In the genomic region with DNA sequence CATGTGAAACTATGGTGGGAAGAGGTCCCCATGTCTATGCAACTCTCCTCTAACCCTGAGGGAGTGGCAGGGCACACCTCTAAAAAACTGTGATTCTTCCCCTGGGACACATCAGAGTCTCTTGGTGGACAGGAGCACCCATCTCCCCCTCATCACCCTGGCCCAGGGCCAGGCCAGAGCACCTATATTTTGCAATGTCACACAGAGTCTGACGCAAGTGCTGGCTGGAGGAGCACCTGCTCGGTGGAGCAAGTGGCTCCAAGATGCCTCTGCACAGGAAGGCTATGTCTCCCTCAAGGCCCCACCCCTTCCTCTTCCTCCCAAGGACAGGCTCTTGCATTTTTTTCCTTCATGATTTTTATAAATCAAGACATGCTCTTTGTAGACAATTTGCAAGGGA, we compare ENCODE assay signal across 1 cellular context.
TF ChIP-seq lines count a peak whose summit lies in the region.

No MANE protein-coding gene starts in this region.

TF ChIP-seq in HepG2, 621 proteins besides CTCF, POLR2A, EP300 and RAD21 (continued from another document):
- TF ChIP-seq, protein P1, sequence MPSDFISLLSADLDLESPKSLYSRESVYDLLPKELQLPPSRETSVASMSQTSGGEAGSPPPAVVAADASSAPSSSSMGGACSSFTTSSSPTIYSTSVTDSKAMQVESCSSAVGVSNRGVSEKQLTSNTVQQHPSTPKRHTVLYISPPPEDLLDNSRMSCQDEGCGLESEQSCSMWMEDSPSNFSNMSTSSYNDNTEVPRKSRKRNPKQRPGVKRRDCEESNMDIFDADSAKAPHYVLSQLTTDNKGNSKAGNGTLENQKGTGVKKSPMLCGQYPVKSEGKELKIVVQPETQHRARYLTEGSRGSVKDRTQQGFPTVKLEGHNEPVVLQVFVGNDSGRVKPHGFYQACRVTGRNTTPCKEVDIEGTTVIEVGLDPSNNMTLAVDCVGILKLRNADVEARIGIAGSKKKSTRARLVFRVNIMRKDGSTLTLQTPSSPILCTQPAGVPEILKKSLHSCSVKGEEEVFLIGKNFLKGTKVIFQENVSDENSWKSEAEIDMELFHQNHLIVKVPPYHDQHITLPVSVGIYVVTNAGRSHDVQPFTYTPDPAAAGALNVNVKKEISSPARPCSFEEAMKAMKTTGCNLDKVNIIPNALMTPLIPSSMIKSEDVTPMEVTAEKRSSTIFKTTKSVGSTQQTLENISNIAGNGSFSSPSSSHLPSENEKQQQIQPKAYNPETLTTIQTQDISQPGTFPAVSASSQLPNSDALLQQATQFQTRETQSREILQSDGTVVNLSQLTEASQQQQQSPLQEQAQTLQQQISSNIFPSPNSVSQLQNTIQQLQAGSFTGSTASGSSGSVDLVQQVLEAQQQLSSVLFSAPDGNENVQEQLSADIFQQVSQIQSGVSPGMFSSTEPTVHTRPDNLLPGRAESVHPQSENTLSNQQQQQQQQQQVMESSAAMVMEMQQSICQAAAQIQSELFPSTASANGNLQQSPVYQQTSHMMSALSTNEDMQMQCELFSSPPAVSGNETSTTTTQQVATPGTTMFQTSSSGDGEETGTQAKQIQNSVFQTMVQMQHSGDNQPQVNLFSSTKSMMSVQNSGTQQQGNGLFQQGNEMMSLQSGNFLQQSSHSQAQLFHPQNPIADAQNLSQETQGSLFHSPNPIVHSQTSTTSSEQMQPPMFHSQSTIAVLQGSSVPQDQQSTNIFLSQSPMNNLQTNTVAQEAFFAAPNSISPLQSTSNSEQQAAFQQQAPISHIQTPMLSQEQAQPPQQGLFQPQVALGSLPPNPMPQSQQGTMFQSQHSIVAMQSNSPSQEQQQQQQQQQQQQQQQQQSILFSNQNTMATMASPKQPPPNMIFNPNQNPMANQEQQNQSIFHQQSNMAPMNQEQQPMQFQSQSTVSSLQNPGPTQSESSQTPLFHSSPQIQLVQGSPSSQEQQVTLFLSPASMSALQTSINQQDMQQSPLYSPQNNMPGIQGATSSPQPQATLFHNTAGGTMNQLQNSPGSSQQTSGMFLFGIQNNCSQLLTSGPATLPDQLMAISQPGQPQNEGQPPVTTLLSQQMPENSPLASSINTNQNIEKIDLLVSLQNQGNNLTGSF (CRISPR knock-in tag; IDR thresholded peaks at IDR 0.05) = no peak
- TF ChIP-seq ZNF501 (CRISPR knock-in tag; IDR thresholded peaks at IDR 0.05) (no peak), MED13 (CRISPR knock-in tag; IDR thresholded peaks at IDR 0.05) (no peak), ZFP37 (CRISPR knock-in tag; IDR thresholded peaks at IDR 0.05; ENCODE audit: borderline replicate concordance) (no peak), ZFP36L1 (CRISPR knock-in tag; IDR thresholded peaks at IDR 0.05) (no peak), FLYWCH1 (CRISPR knock-in tag; IDR thresholded peaks at IDR 0.05) (no peak), TGIF2 (CRISPR knock-in tag; IDR thresholded peaks at IDR 0.05) (no peak), ZSCAN30 (CRISPR knock-in tag; IDR thresholded peaks at IDR 0.05) (no peak), ARNT2 (CRISPR knock-in tag; IDR thresholded peaks at IDR 0.05; ENCODE audit: low read depth) (no peak), ZNF263 (CRISPR knock-in tag; IDR thresholded peaks at IDR 0.05) (peak; percentile 62; the same call in 1 of the 2 replicates), CEBPG (CRISPR knock-in tag; IDR thresholded peaks at IDR 0.05) (0 out of 2 replicates have a peak, but pooled peaks have one; percentile 17), ZNF850 (CRISPR knock-in tag; conservative IDR thresholded peaks at IDR 0.05) (no peak)
- TF ChIP-seq, protein P2, sequence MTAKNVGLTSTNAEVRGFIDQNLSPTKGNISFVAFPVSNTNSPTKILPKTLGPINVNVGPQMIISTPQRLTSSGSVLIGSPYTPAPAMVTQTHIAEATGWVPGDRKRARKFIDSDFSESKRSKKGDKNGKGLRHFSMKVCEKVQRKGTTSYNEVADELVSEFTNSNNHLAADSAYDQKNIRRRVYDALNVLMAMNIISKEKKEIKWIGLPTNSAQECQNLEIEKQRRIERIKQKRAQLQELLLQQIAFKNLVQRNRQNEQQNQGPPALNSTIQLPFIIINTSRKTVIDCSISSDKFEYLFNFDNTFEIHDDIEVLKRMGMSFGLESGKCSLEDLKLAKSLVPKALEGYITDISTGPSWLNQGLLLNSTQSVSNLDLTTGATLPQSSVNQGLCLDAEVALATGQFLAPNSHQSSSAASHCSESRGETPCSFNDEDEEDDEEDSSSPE (CRISPR knock-in tag; IDR thresholded peaks at IDR 0.05) = no peak
- TF ChIP-seq, protein P3, sequence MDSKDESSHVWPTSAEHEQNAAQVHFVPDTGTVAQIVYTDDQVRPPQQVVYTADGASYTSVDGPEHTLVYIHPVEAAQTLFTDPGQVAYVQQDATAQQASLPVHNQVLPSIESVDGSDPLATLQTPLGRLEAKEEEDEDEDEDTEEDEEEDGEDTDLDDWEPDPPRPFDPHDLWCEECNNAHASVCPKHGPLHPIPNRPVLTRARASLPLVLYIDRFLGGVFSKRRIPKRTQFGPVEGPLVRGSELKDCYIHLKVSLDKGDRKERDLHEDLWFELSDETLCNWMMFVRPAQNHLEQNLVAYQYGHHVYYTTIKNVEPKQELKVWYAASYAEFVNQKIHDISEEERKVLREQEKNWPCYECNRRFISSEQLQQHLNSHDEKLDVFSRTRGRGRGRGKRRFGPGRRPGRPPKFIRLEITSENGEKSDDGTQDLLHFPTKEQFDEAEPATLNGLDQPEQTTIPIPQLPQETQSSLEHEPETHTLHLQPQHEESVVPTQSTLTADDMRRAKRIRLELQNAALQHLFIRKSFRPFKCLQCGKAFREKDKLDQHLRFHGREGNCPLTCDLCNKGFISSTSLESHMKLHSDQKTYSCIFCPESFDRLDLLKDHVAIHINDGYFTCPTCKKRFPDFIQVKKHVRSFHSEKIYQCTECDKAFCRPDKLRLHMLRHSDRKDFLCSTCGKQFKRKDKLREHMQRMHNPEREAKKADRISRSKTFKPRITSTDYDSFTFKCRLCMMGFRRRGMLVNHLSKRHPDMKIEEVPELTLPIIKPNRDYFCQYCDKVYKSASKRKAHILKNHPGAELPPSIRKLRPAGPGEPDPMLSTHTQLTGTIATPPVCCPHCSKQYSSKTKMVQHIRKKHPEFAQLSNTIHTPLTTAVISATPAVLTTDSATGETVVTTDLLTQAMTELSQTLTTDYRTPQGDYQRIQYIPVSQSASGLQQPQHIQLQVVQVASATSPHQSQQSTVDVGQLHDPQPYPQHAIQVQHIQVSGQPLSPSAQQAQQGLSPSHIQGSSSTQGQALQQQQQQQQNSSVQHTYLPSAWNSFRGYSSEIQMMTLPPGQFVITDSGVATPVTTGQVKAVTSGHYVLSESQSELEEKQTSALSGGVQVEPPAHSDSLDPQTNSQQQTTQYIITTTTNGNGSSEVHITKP (CRISPR knock-in tag; IDR thresholded peaks at IDR 0.05; ENCODE audit: low read depth) = no peak
- TF ChIP-seq, protein P4, sequence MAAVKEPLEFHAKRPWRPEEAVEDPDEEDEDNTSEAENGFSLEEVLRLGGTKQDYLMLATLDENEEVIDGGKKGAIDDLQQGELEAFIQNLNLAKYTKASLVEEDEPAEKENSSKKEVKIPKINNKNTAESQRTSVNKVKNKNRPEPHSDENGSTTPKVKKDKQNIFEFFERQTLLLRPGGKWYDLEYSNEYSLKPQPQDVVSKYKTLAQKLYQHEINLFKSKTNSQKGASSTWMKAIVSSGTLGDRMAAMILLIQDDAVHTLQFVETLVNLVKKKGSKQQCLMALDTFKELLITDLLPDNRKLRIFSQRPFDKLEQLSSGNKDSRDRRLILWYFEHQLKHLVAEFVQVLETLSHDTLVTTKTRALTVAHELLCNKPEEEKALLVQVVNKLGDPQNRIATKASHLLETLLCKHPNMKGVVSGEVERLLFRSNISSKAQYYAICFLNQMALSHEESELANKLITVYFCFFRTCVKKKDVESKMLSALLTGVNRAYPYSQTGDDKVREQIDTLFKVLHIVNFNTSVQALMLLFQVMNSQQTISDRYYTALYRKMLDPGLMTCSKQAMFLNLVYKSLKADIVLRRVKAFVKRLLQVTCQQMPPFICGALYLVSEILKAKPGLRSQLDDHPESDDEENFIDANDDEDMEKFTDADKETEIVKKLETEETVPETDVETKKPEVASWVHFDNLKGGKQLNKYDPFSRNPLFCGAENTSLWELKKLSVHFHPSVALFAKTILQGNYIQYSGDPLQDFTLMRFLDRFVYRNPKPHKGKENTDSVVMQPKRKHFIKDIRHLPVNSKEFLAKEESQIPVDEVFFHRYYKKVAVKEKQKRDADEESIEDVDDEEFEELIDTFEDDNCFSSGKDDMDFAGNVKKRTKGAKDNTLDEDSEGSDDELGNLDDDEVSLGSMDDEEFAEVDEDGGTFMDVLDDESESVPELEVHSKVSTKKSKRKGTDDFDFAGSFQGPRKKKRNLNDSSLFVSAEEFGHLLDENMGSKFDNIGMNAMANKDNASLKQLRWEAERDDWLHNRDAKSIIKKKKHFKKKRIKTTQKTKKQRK (IDR thresholded peaks at IDR 0.05; ENCODE audit: low read length) = no peak
- TF ChIP-seq, protein P5, sequence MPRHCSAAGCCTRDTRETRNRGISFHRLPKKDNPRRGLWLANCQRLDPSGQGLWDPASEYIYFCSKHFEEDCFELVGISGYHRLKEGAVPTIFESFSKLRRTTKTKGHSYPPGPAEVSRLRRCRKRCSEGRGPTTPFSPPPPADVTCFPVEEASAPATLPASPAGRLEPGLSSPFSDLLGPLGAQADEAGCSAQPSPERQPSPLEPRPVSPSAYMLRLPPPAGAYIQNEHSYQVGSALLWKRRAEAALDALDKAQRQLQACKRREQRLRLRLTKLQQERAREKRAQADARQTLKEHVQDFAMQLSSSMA (CRISPR knock-in tag; IDR thresholded peaks at IDR 0.05) = no peak
- TF ChIP-seq, protein P6, sequence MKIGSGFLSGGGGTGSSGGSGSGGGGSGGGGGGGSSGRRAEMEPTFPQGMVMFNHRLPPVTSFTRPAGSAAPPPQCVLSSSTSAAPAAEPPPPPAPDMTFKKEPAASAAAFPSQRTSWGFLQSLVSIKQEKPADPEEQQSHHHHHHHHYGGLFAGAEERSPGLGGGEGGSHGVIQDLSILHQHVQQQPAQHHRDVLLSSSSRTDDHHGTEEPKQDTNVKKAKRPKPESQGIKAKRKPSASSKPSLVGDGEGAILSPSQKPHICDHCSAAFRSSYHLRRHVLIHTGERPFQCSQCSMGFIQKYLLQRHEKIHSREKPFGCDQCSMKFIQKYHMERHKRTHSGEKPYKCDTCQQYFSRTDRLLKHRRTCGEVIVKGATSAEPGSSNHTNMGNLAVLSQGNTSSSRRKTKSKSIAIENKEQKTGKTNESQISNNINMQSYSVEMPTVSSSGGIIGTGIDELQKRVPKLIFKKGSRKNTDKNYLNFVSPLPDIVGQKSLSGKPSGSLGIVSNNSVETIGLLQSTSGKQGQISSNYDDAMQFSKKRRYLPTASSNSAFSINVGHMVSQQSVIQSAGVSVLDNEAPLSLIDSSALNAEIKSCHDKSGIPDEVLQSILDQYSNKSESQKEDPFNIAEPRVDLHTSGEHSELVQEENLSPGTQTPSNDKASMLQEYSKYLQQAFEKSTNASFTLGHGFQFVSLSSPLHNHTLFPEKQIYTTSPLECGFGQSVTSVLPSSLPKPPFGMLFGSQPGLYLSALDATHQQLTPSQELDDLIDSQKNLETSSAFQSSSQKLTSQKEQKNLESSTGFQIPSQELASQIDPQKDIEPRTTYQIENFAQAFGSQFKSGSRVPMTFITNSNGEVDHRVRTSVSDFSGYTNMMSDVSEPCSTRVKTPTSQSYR (CRISPR knock-in tag; IDR thresholded peaks at IDR 0.05; ENCODE audit: borderline replicate concordance) = no peak
